In the genomic region with DNA sequence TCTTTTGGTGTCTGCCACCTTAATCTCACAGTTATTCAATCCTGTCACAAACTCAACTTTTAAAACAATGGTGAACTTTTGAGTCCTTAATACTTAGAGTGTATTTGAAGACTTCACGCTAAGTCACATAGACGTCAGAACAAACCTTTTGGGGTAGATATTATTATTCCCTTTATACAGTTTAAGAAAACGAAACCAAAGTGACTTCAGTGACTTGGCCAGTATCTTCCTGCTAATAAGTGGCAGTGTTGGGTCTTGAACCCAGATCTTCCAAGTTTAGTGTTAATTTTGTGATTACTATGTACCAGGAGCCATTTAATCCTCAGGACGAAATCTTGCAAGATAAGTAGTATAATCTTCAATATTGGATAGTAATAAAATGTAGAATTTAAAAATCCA, we compare ENCODE assay signal across 8 cellular contexts. TPM values are rescaled to one million over a fixed set of nuclear protein-coding genes. Genes with fewer than 3 reads are reported as not detected.
DNase-seq lines count a peak whose midpoint lies in the region; ATAC-seq, FAIRE-seq and TF ChIP-seq lines count a peak whose summit lies in the region.

No MANE protein-coding gene starts in this region.

- no peaks in the 10 kb centered on the region for H4K20me1 ChIP-seq in HepG2 (ENCODE audit: insufficient read depth, low read length)

- no peak for TF ChIP-seq CTCF in HepG2 (CRISPR knock-in tag; IDR thresholded peaks at IDR 0.05)
- TF ChIP-seq CTCF in uterus (IDR thresholded peaks at IDR 0.05) = no peak

- H3K4me3 Mint-ChIP-seq in activated T-cell treated with anti-CD3 and anti-CD28 coated beads, Interleukin-2, amount 50 U/mL, for 72 hours = peak overlapping the region; percentile 89 to 95

- BruUV-seq in HepG2 (replicated peaks; lab: Mats Ljungman, UMichigan) = no TSS peak

- H3K79me2 ChIP-seq in HepG2 (ENCODE audit: insufficient read depth, low read length) = peaks cover 31% of the 10 kb centered on the region

- 0% methylated on average over 4 of the region's 4 CpGs for WGBS in HepG2 (ENCODE audit: low lambda C conversion rate)

- peaks cover 4 to 20% of the 10 kb centered on the region in 2 donors for H3K36me3 Mint-ChIP-seq in activated T-cell treated with anti-CD3 and anti-CD28 coated beads, Interleukin-2, amount 50 U/mL, for 72 hours (ENCODE audit: insufficient read depth in 2 of 2)
- H3K36me3 Mint-ChIP-seq in activated naive CD4-positive, alpha-beta T cell treated with anti-CD3 and anti-CD28 coated beads, Interleukin-2, amount 50 U/mL, for 72 hours = peaks cover 19 to 35% of the 10 kb centered on the region in 2 donors

- no peak for FAIRE-seq in HepG2 (lab: Jason Lieb, UNC)

- no peak for DNase-seq in activated T-cell treated with anti-CD3 and anti-CD28 coated beads, Interleukin-2, amount 50 U/mL, for 72 hours
- DNase-seq in activated T-cell treated with anti-CD3 and anti-CD28 coated beads, Interleukin-2, amount 50 U/mL, for 1 hour = no peak
- DNase-seq in activated naive CD4-positive, alpha-beta T cell treated with anti-CD3 and anti-CD28 coated beads, Interleukin-2, amount 50 U/mL, for 72 hours (ENCODE audit: low spot score in 2 of 2) = no peak
- no peak for DNase-seq in HepG2 (ENCODE audit: low spot score)
- no peak for DNase-seq in uterus
- DNase-seq in NK-92 treated with Interleukin-12 subunit alpha and Interleukin-12 subunit beta, amount 100 ng/mL, for 24 hours (lab: John Stamatoyannopoulos, UW) = no peak

- no peaks in the 10 kb centered on the region; a peak in 1 of 5 replicates for H3K27me3 ChIP-seq in HepG2 (ENCODE audit: control insufficient read depth in 1 of 2, insufficient read depth in 2 of 2, low read length in 2 of 2)
- no peaks in the 10 kb centered on the region for H3K27me3 ChIP-seq in uterus

- H2AFZ ChIP-seq in HepG2 (ENCODE audit: low read length) = peak overlapping the region; percentile 84

- H3K4me2 ChIP-seq in HepG2 (ENCODE audit: low read depth, low read length) = peak overlapping the region; percentile 81

- CTCF ChIA-PET in HepG2 (lab: Yijun Ruan, JAX; ENCODE audit: low intra/inter-chr PET ratio, low total read pairs) = no interaction called here

- H3K36me3 ChIP-seq in HepG2 (replicated peaks in 1 of 2; ENCODE audit: control insufficient read depth in 1 of 2, insufficient read depth in 2 of 2, low read length in 2 of 2) = peaks cover 0 to 7% of the 10 kb centered on the region in 2 experiments; a peak in 1 of 5 replicates
- no peaks in the 10 kb centered on the region for H3K36me3 ChIP-seq in uterus

- H3K9ac ChIP-seq in HepG2 (ENCODE audit: insufficient read depth, low read depth, low read length) = peak overlapping the region; percentile 83

- TF ChIP-seq EP300 in HepG2 (IDR thresholded peaks at IDR 0.05; ENCODE audit: low read depth in 2 of 2, low read length in 2 of 2) (no peak), HepG2 (CRISPR knock-in tag; IDR thresholded peaks at IDR 0.05; ENCODE audit: borderline replicate concordance) (no peak)

- peak overlapping the region; percentile 97 for H3K27ac Mint-ChIP-seq in activated T-cell treated with anti-CD3 and anti-CD28 coated beads, Interleukin-2, amount 50 U/mL, for 72 hours
- H3K27ac Mint-ChIP-seq in activated naive CD4-positive, alpha-beta T cell treated with anti-CD3 and anti-CD28 coated beads, Interleukin-2, amount 50 U/mL, for 72 hours = peak overlapping the region; percentile 94 to 96

- no peaks in the 10 kb centered on the region for H3K9me3 Mint-ChIP-seq in activated T-cell treated with anti-CD3 and anti-CD28 coated beads, Interleukin-2, amount 50 U/mL, for 72 hours
- H3K9me3 Mint-ChIP-seq in activated naive CD4-positive, alpha-beta T cell treated with anti-CD3 and anti-CD28 coated beads, Interleukin-2, amount 50 U/mL, for 72 hours = no peaks in the 10 kb centered on the region

- in situ Hi-C loops in HepG2 (cut with HindIII; ENCODE audit: extremely low pct_ligation_motif_present, low pct_unique_long_range_greater_than_20kb) = no loop called here

- peak overlapping the region; percentile 71 to 88 (median 83) for H3K4me3 ChIP-seq in HepG2 (replicated peaks in 1 of 3; ENCODE audit: insufficient read depth in 1 of 3, low read depth in 2 of 3, low read length in 3 of 3)
- H3K4me3 ChIP-seq in uterus = peak overlapping the region; percentile 81 to 83

- H3K4me1 ChIP-seq in HepG2 (ENCODE audit: insufficient read depth, low read length) = peaks cover 28% of the 10 kb centered on the region
- no peaks in the 10 kb centered on the region for H3K4me1 ChIP-seq in uterus

- TF ChIP-seq POLR2A in HepG2 (IDR thresholded peaks at IDR 0.05; ENCODE audit: insufficient read depth in 1 of 2, low read depth in 2 of 2, low read length in 2 of 2) (no peak), uterus (IDR thresholded peaks at IDR 0.05) (no peak)

- ATAC-seq in activated T-cell treated with anti-CD3 and anti-CD28 coated beads, Interleukin-2, amount 50 U/mL, for 72 hours (replicated peaks in 1 of 2) = no peak
- ATAC-seq in HG03175 (IDR thresholded peaks at IDR 0.05; ENCODE audit: unreplicated experiment) = peak; percentile 10
- ATAC-seq in activated naive CD4-positive, alpha-beta T cell treated with anti-CD3 and anti-CD28 coated beads, Interleukin-2, amount 50 U/mL, for 72 hours = no peak
- ATAC-seq in HepG2 = no peak
- ATAC-seq in GM19324 (IDR thresholded peaks at IDR 0.05; ENCODE audit: low FRiP score, unreplicated experiment) = no peak

- H3K4me1 Mint-ChIP-seq in activated T-cell treated with anti-CD3 and anti-CD28 coated beads, Interleukin-2, amount 50 U/mL, for 72 hours (ENCODE audit: low read depth) = peaks cover 56% of the 10 kb centered on the region

- TF ChIP-seq RAD21 in HepG2 (CRISPR knock-in tag; IDR thresholded peaks at IDR 0.05) = no peak

- no peaks in the 10 kb centered on the region for H3K9me3 ChIP-seq in HepG2 (ENCODE audit: low read length)
- no peaks in the 10 kb centered on the region for H3K9me3 ChIP-seq in uterus

- POLR2A ChIA-PET in HepG2 (lab: Yijun Ruan, JAX) = interaction anchor here (0.8 to 1.4 kb wide), 4 partner anchors 79 to 175 kb away, joined by 3 to 8 read pairs (median 4); a partner anchor contains a TSS

- H3K27me3 Mint-ChIP-seq in activated T-cell treated with anti-CD3 and anti-CD28 coated beads, Interleukin-2, amount 50 U/mL, for 72 hours (ENCODE audit: low read depth) = no peaks in the 10 kb centered on the region

- H3K27ac ChIP-seq in HepG2 (ENCODE audit: extremely low read length, insufficient read depth, low read length) = peak overlapping the region; percentile 79
- peak overlapping the region; percentile 79 to 85 for H3K27ac ChIP-seq in uterus

- intact Hi-C loops in HepG2 (cut with micrococcal nuclease; ENCODE audit: unreplicated experiment) (loop anchor here (5.0 kb wide), 1 partner anchor 130 kb away; no protein-coding TSS in a partner anchor), uterus (cut with DNase I; ENCODE audit: low total_unique reads) (no loop called here)

TF ChIP-seq in HepG2, 621 proteins besides CTCF, POLR2A, EP300 and RAD21 (continues in another document):
- TF ChIP-seq ZNF83 (CRISPR knock-in tag; IDR thresholded peaks at IDR 0.05; ENCODE audit: borderline replicate concordance) (no peak), ZNF354B (CRISPR knock-in tag; IDR thresholded peaks at IDR 0.05) (no peak), ZNF614 (CRISPR knock-in tag; IDR thresholded peaks at IDR 0.05; ENCODE audit: borderline replicate concordance) (no peak)
- TF ChIP-seq, protein P1, sequence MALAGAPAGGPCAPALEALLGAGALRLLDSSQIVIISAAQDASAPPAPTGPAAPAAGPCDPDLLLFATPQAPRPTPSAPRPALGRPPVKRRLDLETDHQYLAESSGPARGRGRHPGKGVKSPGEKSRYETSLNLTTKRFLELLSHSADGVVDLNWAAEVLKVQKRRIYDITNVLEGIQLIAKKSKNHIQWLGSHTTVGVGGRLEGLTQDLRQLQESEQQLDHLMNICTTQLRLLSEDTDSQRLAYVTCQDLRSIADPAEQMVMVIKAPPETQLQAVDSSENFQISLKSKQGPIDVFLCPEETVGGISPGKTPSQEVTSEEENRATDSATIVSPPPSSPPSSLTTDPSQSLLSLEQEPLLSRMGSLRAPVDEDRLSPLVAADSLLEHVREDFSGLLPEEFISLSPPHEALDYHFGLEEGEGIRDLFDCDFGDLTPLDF (CRISPR knock-in tag; IDR thresholded peaks at IDR 0.05) = no peak

RNA-seq across cellular contexts. Expression of a gene that starts 0.7 kb away (rescaled TPM):
- 10 to 100 TPM; 27.6 to 30.9 TPM for total RNA-seq in activated T-cell treated with anti-CD3 and anti-CD28 coated beads, Interleukin-2, amount 50 U/mL, for 72 hours
- 10 to 100 TPM; 37.7 to 37.9 TPM for total RNA-seq in activated naive CD4-positive, alpha-beta T cell treated with anti-CD3 and anti-CD28 coated beads, Interleukin-2, amount 50 U/mL, for 72 hours
- total RNA-seq in HepG2 (2016; rRNA removed; fragmentation: Illumina TruSeq; extraction: Trizol) (19.2 and 23.8 TPM in 2 replicates), uterus (10 to 100 TPM in 3 of 4 donors, 1 to 10 TPM in 1; 6.9 to 55.3 (median 23.4) TPM)
- 5.1 and 7.4 TPM in 2 replicates for total RNA-seq in HepG2 (2016; cell fraction: cytosol; rRNA removed; fragmentation: Illumina TruSeq; extraction: Trizol; ENCODE audit: low read depth)
- total RNA-seq in HepG2 (2016; cell fraction: insoluble cytoplasmic fraction; rRNA removed; fragmentation: Illumina TruSeq; extraction: Trizol) = 17.2 and 21.0 TPM in 2 replicates
- 9.8 and 11.9 TPM in 2 replicates for total RNA-seq in HepG2 (2016; cell fraction: membrane; rRNA removed; fragmentation: Illumina TruSeq; extraction: Trizol)
- 54.8 and 58.3 TPM in 2 replicates for total RNA-seq in HepG2 (2016; cell fraction: nucleus; rRNA removed; fragmentation: Illumina TruSeq; extraction: Trizol)
- 5.8 and 6.9 TPM in 2 replicates for polyA plus RNA-seq in HepG2 (2011; rRNA removed)
- polyA plus RNA-seq in HepG2 (2011; cell fraction: cytosol; rRNA removed) = 1.6 and 2.4 TPM in 2 replicates
- 7.4 and 9.2 TPM in 2 replicates for polyA plus RNA-seq in HepG2 (2011; cell fraction: nucleus; rRNA removed)
- 3.4 and 4.5 TPM in 2 replicates for polyA plus RNA-seq in HepG2 (2012)
- 0.61 and 0.66 TPM in 2 replicates for polyA plus RNA-seq in HepG2 (2016; cell fraction: cytosol; fragmentation: Illumina TruSeq; extraction: Trizol; ENCODE audit: low read depth)
- 9.7 and 11.4 TPM in 2 replicates for polyA plus RNA-seq in HepG2 (2016; cell fraction: insoluble cytoplasmic fraction; fragmentation: Illumina TruSeq; extraction: Trizol; ENCODE audit: low read depth)
- polyA plus RNA-seq in HepG2 (2016; cell fraction: membrane; fragmentation: Illumina TruSeq; extraction: Trizol; ENCODE audit: low read depth) = 1.7 and 2.1 TPM in 2 replicates
- polyA plus RNA-seq in HepG2 (2016; cell fraction: nucleus; fragmentation: Illumina TruSeq; extraction: Trizol; ENCODE audit: insufficient read depth, low read depth) = 24.7 and 29.2 TPM in 2 replicates
- 7.1 and 58.6 TPM in 2 replicates for polyA minus RNA-seq in HepG2 (2011; rRNA and poly(A)+ RNA removed; ENCODE audit: low replicate concordance)
- polyA minus RNA-seq in HepG2 (2011; cell fraction: cytosol; rRNA and poly(A)+ RNA removed) = 6.8 and 8.7 TPM in 2 replicates
- polyA minus RNA-seq in HepG2 (2011; cell fraction: nucleus; rRNA and poly(A)+ RNA removed) = 76.9 and 83.3 TPM in 2 replicates
